ENCODE assay signal across 13 cellular contexts in the genomic region with DNA sequence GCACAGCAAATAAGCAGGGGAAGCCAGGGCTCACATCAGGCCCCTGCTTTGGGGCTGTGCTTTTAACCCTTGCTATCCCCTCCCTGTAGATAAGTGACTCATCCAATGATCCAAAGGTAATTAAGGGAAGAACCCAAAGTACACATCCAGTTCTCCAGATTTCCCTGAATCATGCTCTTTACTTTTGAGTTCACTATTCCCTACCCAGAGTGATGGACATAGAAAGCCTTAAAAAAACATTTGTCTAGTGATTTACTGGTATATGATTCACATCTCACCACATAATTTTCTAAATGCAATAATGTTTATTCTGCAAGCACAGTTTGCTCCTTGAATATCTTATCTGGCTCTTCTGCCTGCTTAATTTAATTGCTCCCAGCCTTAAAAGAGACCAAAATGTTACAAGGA.
DNase-seq lines count a peak whose midpoint lies in the region; ATAC-seq, FAIRE-seq and TF ChIP-seq lines count a peak whose summit lies in the region.
"Had no signal": no experiment of that assay in that cellular context is flagged by ENCODE, and none has a peak within 500 bp of the region (broad histone marks: within the 10 kb centered on the region; RNA-seq: fewer than 3 reads in every experiment).

No MANE protein-coding gene starts in this region.

- H3K9me3 ChIP-seq in RWPE2 (ENCODE audit: severe bottlenecking) (no peaks in the 10 kb centered on the region), small intestine (ENCODE audit: control insufficient read depth, low read depth) (no peaks in the 10 kb centered on the region)
- H3K9me3 ChIP-seq: heart right ventricle, upper lobe of left lung had no signal

- H3K27me3 ChIP-seq in RWPE2 (ENCODE audit: insufficient read depth, poor library complexity, severe bottlenecking) (no peaks in the 10 kb centered on the region), small intestine (ENCODE audit: control insufficient read depth in 2 of 2, insufficient read depth in 2 of 2, low read length in 2 of 2) (no peaks in the 10 kb centered on the region)
- H3K27me3 ChIP-seq: heart right ventricle, upper lobe of left lung had no signal

- peak; percentile 39 for DNase-seq in DMS53 (lab: John Stamatoyannopoulos, UW)
- no peak for DNase-seq in DMS53 treated with DMSO at 0.1 percent for 48 hours (lab: John Stamatoyannopoulos, UW; ENCODE audit: unreplicated experiment)
- no peak for DNase-seq in RWPE2 (ENCODE audit: low spot score)
- peak; percentile 89 for DNase-seq in fibroblast of mammary gland (ENCODE audit: low read depth)
- peak; percentile 35 for DNase-seq in small intestine
- no peak for DNase-seq in stimulated activated CD4-positive, alpha-beta T cell treated with anti-CD3 and anti-CD28 coated beads, Interleukin-2, amount 100 ng/mL, for 24 hours
- DNase-seq in NCI-H345 (lab: John Stamatoyannopoulos, UW): no peak
- DNase-seq: 8988T; activated naive CD8-positive, alpha-beta T cell treated with anti-CD3 and anti-CD28 coated beads, Interleukin-2, amount 10 ng/mL, durations not matched to agents 7 days and 5 days; heart right ventricle; NCI-H187; upper lobe of left lung had no signal

- no peak for FAIRE-seq in small intestine (lab: Jason Lieb, UNC)

- no peak for TF ChIP-seq CTCF in RWPE2 (IDR thresholded peaks at IDR 0.05; ENCODE audit: poor library complexity, severe bottlenecking)
- no peak for TF ChIP-seq CTCF in fibroblast of mammary gland (conservative IDR thresholded peaks at IDR 0.05; ENCODE audit: control insufficient read depth, insufficient read depth, low read depth, low read length)

- ATAC-seq in RWPE2 (ENCODE audit: low read depth): peak; percentile 96
- no peak for ATAC-seq in HG03139 (IDR thresholded peaks at IDR 0.05; ENCODE audit: unreplicated experiment)
- ATAC-seq: heart right ventricle had no signal

- H3K4me1 ChIP-seq in RWPE2 (ENCODE audit: insufficient read depth, poor library complexity, severe bottlenecking) (peaks cover 35% of the 10 kb centered on the region), small intestine (ENCODE audit: control insufficient read depth in 2 of 2, insufficient read depth in 1 of 2, low read depth in 1 of 2, low read length in 1 of 2) (peaks cover 0 to 3% of the 10 kb centered on the region in 2 donors)

- H3K27ac ChIP-seq in RWPE2 (ENCODE audit: poor library complexity, severe bottlenecking) (peak overlapping the region; percentile 74), small intestine (ENCODE audit: low read depth in 1 of 2, low read length in 1 of 2) (no peak overlapping the region)
- H3K27ac ChIP-seq: heart right ventricle, upper lobe of left lung had no signal

- H3K36me3 ChIP-seq in RWPE2 (ENCODE audit: low read depth): no peaks in the 10 kb centered on the region
- H3K36me3 ChIP-seq in small intestine (ENCODE audit: control insufficient read depth in 2 of 2, insufficient read depth in 2 of 2, low read length in 2 of 2): no peaks in the 10 kb centered on the region
- H3K36me3 ChIP-seq: heart right ventricle, upper lobe of left lung had no signal

- H3K4me3 ChIP-seq in RWPE2 (ENCODE audit: severe bottlenecking) (no peak overlapping the region), fibroblast of mammary gland (ENCODE audit: control insufficient read depth, low read depth, low read length) (no peak overlapping the region), small intestine (ENCODE audit: low read depth in 1 of 2, low read length in 2 of 2) (no peak overlapping the region)
- H3K4me3 ChIP-seq: heart right ventricle, upper lobe of left lung had no signal

Comparison
In these comparisons a context has a peak if more than half of its experiments do, and no peak if none do; other contexts are left out.
1. DNase-seq: peak in DMS53 (single experiment), fibroblast of mammary gland (single experiment) and small intestine (single experiment); none in DMS53 treated with DMSO at 0.1 percent for 48 hours (single experiment), RWPE2 (single experiment), stimulated activated CD4-positive, alpha-beta T cell treated with anti-CD3 and anti-CD28 coated beads, Interleukin-2, amount 100 ng/mL, for 24 hours (0 of 2) and NCI-H345 (single experiment).